8 cellular contexts compared by ENCODE assay signal in the genomic region with DNA sequence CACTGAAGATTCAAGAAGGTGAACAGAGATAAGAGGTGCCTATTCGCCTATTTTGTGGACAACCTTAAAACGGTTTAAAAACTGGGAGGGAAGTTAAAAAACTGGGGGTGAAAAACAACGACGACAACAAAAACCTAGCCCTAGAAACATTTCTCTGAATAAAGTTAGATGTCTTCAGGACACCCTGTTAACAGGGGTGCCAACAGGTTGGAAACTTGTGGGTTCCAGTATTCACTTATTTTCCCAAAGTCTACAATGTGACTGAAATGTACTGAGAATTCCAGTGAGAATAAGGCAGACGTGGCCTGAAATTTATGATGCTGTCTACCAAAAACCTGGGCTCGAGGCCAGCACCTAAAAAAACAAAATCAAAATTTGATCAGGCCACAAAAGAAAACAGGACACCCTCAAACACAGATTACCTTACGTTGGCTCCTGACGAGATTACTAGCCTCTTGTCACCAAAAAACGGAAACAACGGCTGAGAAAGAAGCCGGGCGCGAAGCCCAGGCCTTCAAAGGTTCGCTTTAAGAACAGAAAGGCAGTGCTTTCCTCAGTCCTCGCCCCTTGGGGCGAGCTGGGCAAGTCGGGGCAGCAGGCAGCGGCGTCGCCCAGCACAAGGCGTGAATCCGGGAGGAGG. TPM values are rescaled to one million over a fixed set of nuclear protein-coding genes. Genes with fewer than 3 reads are reported as not detected.
DNase-seq lines count a peak whose midpoint lies in the region; ATAC-seq and TF ChIP-seq lines count a peak whose summit lies in the region.

No MANE protein-coding gene starts in this region.

- intact Hi-C loops in gastrocnemius medialis (cut with DNase I; ENCODE audit: low total_unique reads) = loop anchor here (10.0 kb wide), 2 partner anchors 130 to 280 kb away; a partner anchor contains a TSS

- no peaks in the 10 kb centered on the region for H3K9me2 ChIP-seq in SU-DHL-6 (replicated peaks; ENCODE audit: insufficient read depth, low read length)

- H3K36me3 ChIP-seq in SU-DHL-6 (ENCODE audit: low read length) = no peaks in the 10 kb centered on the region
- peaks cover 0 to 4% of the 10 kb centered on the region in 2 donors for H3K36me3 ChIP-seq in gastrocnemius medialis

- peaks cover 28% of the 10 kb centered on the region for H3K79me2 ChIP-seq in SU-DHL-6 (ENCODE audit: insufficient read depth, low read length)

- in situ Hi-C loops in gastrocnemius medialis (cut with MboI; ENCODE audit: low sequenced_read_pairs in 4 of 4) = loop anchor here in 2 of 4 donors (10.0 to 25.0 kb wide), 2 partner anchors 210 to 527 kb away; a partner anchor contains a TSS

- H2AFZ ChIP-seq in SU-DHL-6 (ENCODE audit: low read depth, low read length, severe bottlenecking) = peak overlapping the region; percentile 90

- H3K27ac ChIP-seq in SU-DHL-6 (ENCODE audit: low read depth, low read length) = peak overlapping the region; percentile 78
- peak overlapping the region; percentile 94 for H3K27ac ChIP-seq in foreskin keratinocyte
- H3K27ac ChIP-seq in gastrocnemius medialis = peak overlapping the region; percentile 95 to 98 (median 97)

- H3K4me3 ChIP-seq in SU-DHL-6 (ENCODE audit: insufficient read depth, low read length, poor library complexity, severe bottlenecking) (peak overlapping the region; percentile 84), gastrocnemius medialis (peak overlapping the region; percentile 80 to 94 (median 90))

- TF ChIP-seq CTCF in SU-DHL-6 (IDR thresholded peaks at IDR 0.05; ENCODE audit: insufficient read depth, low read length, poor library complexity, severe bottlenecking) (no peak), foreskin keratinocyte (conservative IDR thresholded peaks at IDR 0.05) (no peak), gastrocnemius medialis (IDR thresholded peaks at IDR 0.05 in 4 of 5, conservative IDR thresholded peaks at IDR 0.05 in 1 of 5) (no peak)

- H3F3A ChIP-seq in SU-DHL-6 (ENCODE audit: insufficient read depth) = peaks cover 12% of the 10 kb centered on the region; the same call in 1 of the 2 replicates

- peak overlapping the region; percentile 74 for H3K9ac ChIP-seq in SU-DHL-6 (ENCODE audit: low read length)

- H3K4me2 ChIP-seq in SU-DHL-6 (ENCODE audit: low read depth, low read length, poor library complexity, severe bottlenecking) = peak overlapping the region; percentile 92

- H3K27me3 ChIP-seq in SU-DHL-6 (ENCODE audit: low read length) (no peaks in the 10 kb centered on the region), foreskin keratinocyte (no peaks in the 10 kb centered on the region), gastrocnemius medialis (no peaks in the 10 kb centered on the region)

- TF ChIP-seq POLR2A in gastrocnemius medialis (IDR thresholded peaks at IDR 0.05) = no peak

- H4K20me1 ChIP-seq in SU-DHL-6 (ENCODE audit: low read depth, low read length) = no peaks in the 10 kb centered on the region

- ATAC-seq in HG02938 (IDR thresholded peaks at IDR 0.05; ENCODE audit: unreplicated experiment) (peak; percentile 28), foreskin keratinocyte (no peak), gastrocnemius medialis (peak; percentile 47 to 57), HG02970 (IDR thresholded peaks at IDR 0.05; ENCODE audit: low FRiP score, unreplicated experiment) (no peak)

- H3K4me1 ChIP-seq in foreskin keratinocyte (no peaks in the 10 kb centered on the region), gastrocnemius medialis (peaks cover 36 to 39% of the 10 kb centered on the region in 2 donors)

- peak; percentile 79 to 84 for DNase-seq in NOMO-1 (lab: John Stamatoyannopoulos, UW; ENCODE audit: unreplicated experiment in 2 of 2)
- no peak for DNase-seq in NOMO-1 treated with DMSO at 0.1 percent for 48 hours (lab: John Stamatoyannopoulos, UW; ENCODE audit: unreplicated experiment)
- DNase-seq in foreskin keratinocyte = no peak
- no peak for DNase-seq in gastrocnemius medialis
- no peak for DNase-seq in NCI-H226

- H3K9me3 ChIP-seq in SU-DHL-6 (ENCODE audit: insufficient read depth, low read length) (no peaks in the 10 kb centered on the region), gastrocnemius medialis (no peaks in the 10 kb centered on the region)

RNA-seq across cellular contexts. Expression of a gene that starts 0.9 kb away (rescaled TPM):
- total RNA-seq in foreskin keratinocyte (52.5 and 53.4 TPM in 2 replicates), gastrocnemius medialis (10 to 100 TPM; 18.1 to 30.1 (median 22.8) TPM)
- polyA plus RNA-seq in foreskin keratinocyte = 41.8 and 45.9 TPM in 2 replicates

Comparison
In these comparisons a context has a peak if more than half of its experiments do, and no peak if none do; other contexts are left out.
1. DNase-seq: peak in NOMO-1 (2 of 2); none in NOMO-1 treated with DMSO at 0.1 percent for 48 hours (single experiment), foreskin keratinocyte (0 of 2), gastrocnemius medialis (0 of 2) and NCI-H226 (single experiment).
2. ATAC-seq: peak in HG02938 (single experiment) and gastrocnemius medialis (2 of 2); none in foreskin keratinocyte (single experiment) and HG02970 (single experiment).
3. Peak in every context shown above with its lines, with median percentiles within 50 percentile points of each other: H3K27ac ChIP-seq.